11 cellular contexts compared by ENCODE assay signal in genomic region chr9:109100543-109101201, GRCh38. TPM values are rescaled to one million over a fixed set of nuclear protein-coding genes. Genes with fewer than 3 reads are reported as not detected.
A peak's percentile ranks its signal among the peaks of the same experiment; 100 is the strongest.
DNase-seq lines count a peak whose midpoint lies in the region; ATAC-seq, FAIRE-seq and TF ChIP-seq lines count a peak whose summit lies in the region.
"Had no signal": no experiment of that assay in that cellular context is flagged by ENCODE, and none has a peak within 500 bp of the region (broad histone marks: within the 10 kb centered on the region; RNA-seq: fewer than 3 reads in every experiment).

No MANE protein-coding gene starts in this region.

- CTCF ChIA-PET in CD8-positive, alpha-beta T cell (lab: Charles Lee), result interaction anchor here (0.9 kb wide), 1 partner anchor 8 kb away, joined by 4 read pairs; no protein-coding TSS in a partner anchor
- CTCF ChIA-PET in mammary epithelial cell (lab: Charles Lee; ENCODE audit: low non-redundant PET), result no interaction called here

- peaks cover 72% of the 10 kb centered on the region for H3K4me1 Mint-ChIP-seq in CD8-positive, alpha-beta T cell (ENCODE audit: low read depth)

- no peak overlapping the region for H2AFZ ChIP-seq in mammary epithelial cell (ENCODE audit: low read depth, low read length)

- no peaks in the 10 kb centered on the region for H4K20me1 ChIP-seq in mammary epithelial cell (ENCODE audit: insufficient read depth, low read length)

- TF ChIP-seq POLR2A in tibial nerve (IDR thresholded peaks at IDR 0.05), result no peak

- BruUV-seq in mammary epithelial cell (replicated peaks; lab: Mats Ljungman, UMichigan), result no TSS peak

- H3K4me2 ChIP-seq in mammary epithelial cell (ENCODE audit: insufficient read depth, low read depth, low read length), result peak overlapping the region; percentile 70

- peaks cover 48% of the 10 kb centered on the region for H3K36me3 Mint-ChIP-seq in CD8-positive, alpha-beta T cell

- in situ Hi-C loops in mammary epithelial cell (cut with MboI; ENCODE audit: low sequenced_read_pairs in 2 of 2), result no loop called here

- H3K4me3 ChIP-seq in CD8-positive, alpha-beta T cell (ENCODE audit: low read depth, low read length), result no peak overlapping the region
- no peak overlapping the region for H3K4me3 ChIP-seq in mammary epithelial cell (replicated peaks in 1 of 3; ENCODE audit: insufficient read depth in 1 of 3, low read depth in 2 of 3, low read length in 3 of 3)
- H3K4me3 ChIP-seq in skeletal muscle tissue (ENCODE audit: low read length in 3 of 3), result no peak overlapping the region
- H3K4me3 ChIP-seq in small intestine (ENCODE audit: low read depth in 1 of 2, low read length in 2 of 2), result no peak overlapping the region
- H3K4me3 ChIP-seq in tibial nerve, result no peak overlapping the region
- H3K4me3 ChIP-seq: testis had no signal

- DNase-seq in CD8-positive, alpha-beta T cell, result no peak
- DNase-seq in mammary epithelial cell (no peak), small intestine (no peak), tibial nerve (ENCODE audit: low spot score in 2 of 2) (no peak)
- DNase-seq: NCI-H1436, testis had no signal

- H3K36me3 ChIP-seq in CD8-positive, alpha-beta T cell (ENCODE audit: insufficient read depth, low read length), result peaks cover 11% of the 10 kb centered on the region
- H3K36me3 ChIP-seq in KOPT-K1 (ENCODE audit: insufficient read depth, low read length) (peaks cover 65% of the 10 kb centered on the region), mammary epithelial cell (ENCODE audit: insufficient read depth, low read length) (peaks cover 3% of the 10 kb centered on the region), skeletal muscle tissue (ENCODE audit: control insufficient read depth in 3 of 3, insufficient read depth in 3 of 3, low read length in 3 of 3) (peaks cover 0 to 6% (median 0%) of the 10 kb centered on the region in 3 donors), small intestine (ENCODE audit: control insufficient read depth in 2 of 2, insufficient read depth in 2 of 2, low read length in 2 of 2) (peaks cover 3 to 4% of the 10 kb centered on the region in 2 donors), tibial nerve (peaks cover 0 to 19% (median 0%) of the 10 kb centered on the region in 3 donors)

- H3K4me3 Mint-ChIP-seq in CD8-positive, alpha-beta T cell, result peak overlapping the region; percentile 73

- 100% methylated on average over 3 of the region's 3 CpGs for WGBS in mammary epithelial cell (ENCODE audit: low coverage, missing lambda C conversion rate)
- WGBS in small intestine, 3 donors, result 81 to 93% (median 90%) methylated on average over 3 of the region's 3 CpGs
- 86 to 90% methylated on average over 3 of the region's 3 CpGs for WGBS in tibial nerve, 2 donors

- H3K4me1 ChIP-seq in CD8-positive, alpha-beta T cell (ENCODE audit: insufficient read depth, low read length), result peaks cover 63% of the 10 kb centered on the region
- H3K4me1 ChIP-seq in mammary epithelial cell (ENCODE audit: insufficient read depth, low read length) (peaks cover 38% of the 10 kb centered on the region), skeletal muscle tissue (ENCODE audit: control insufficient read depth in 3 of 3, insufficient read depth in 3 of 3, low read length in 3 of 3) (peaks cover 46 to 59% (median 53%) of the 10 kb centered on the region in 3 donors), small intestine (ENCODE audit: control insufficient read depth in 2 of 2, insufficient read depth in 1 of 2, low read depth in 1 of 2, low read length in 1 of 2) (peaks cover 0 to 14% of the 10 kb centered on the region in 2 donors), tibial nerve (peaks cover 0 to 71% (median 30%) of the 10 kb centered on the region in 4 donors)

- H3K27me3 ChIP-seq in CD8-positive, alpha-beta T cell (ENCODE audit: insufficient read depth, low read length), result no peaks in the 10 kb centered on the region
- H3K27me3 ChIP-seq in mammary epithelial cell (ENCODE audit: insufficient read depth, low read length), result no peaks in the 10 kb centered on the region
- no peaks in the 10 kb centered on the region for H3K27me3 ChIP-seq in skeletal muscle tissue (ENCODE audit: control insufficient read depth in 3 of 3, insufficient read depth in 3 of 3, low read length in 3 of 3)
- no peaks in the 10 kb centered on the region for H3K27me3 ChIP-seq in small intestine (ENCODE audit: control insufficient read depth in 2 of 2, insufficient read depth in 2 of 2, low read length in 2 of 2)
- no peaks in the 10 kb centered on the region for H3K27me3 ChIP-seq in tibial nerve
- H3K27me3 ChIP-seq: testis had no signal

- FAIRE-seq in small intestine (lab: Jason Lieb, UNC), result no peak

- peaks cover 9% of the 10 kb centered on the region for H3K9me3 Mint-ChIP-seq in CD8-positive, alpha-beta T cell

- peaks cover 91% of the 10 kb centered on the region for H3K79me2 ChIP-seq in mammary epithelial cell (ENCODE audit: insufficient read depth, low read length)

- no peaks in the 10 kb centered on the region for H3K27me3 Mint-ChIP-seq in CD8-positive, alpha-beta T cell (ENCODE audit: low read depth)

- POLR2A ChIA-PET in CD8-positive, alpha-beta T cell (lab: Charles Lee), result interaction anchor here (1.2 to 1.6 kb wide), 3 partner anchors 8 to 19 kb away, joined by 3 to 10 read pairs (median 4); partner anchors contain the start of gene TMEM245

- no peak overlapping the region for H3K27ac ChIP-seq in CD8-positive, alpha-beta T cell (ENCODE audit: low read depth, low read length)
- H3K27ac ChIP-seq in KOPT-K1 (ENCODE audit: low read depth, low read length, poor library complexity, severe bottlenecking) (peak overlapping the region; percentile 62), mammary epithelial cell (ENCODE audit: insufficient read depth, low read depth, low read length) (peak overlapping the region; percentile 64), skeletal muscle tissue (ENCODE audit: low read depth, low read length) (peak overlapping the region; percentile 28), small intestine (ENCODE audit: low read depth in 1 of 2, low read length in 1 of 2) (no peak overlapping the region), tibial nerve (peak overlapping the region in 2 of 4 donors; percentile 52 to 60)
- H3K27ac ChIP-seq: HL-60 had no signal

- H3K9me3 ChIP-seq in CD8-positive, alpha-beta T cell (ENCODE audit: low read length), result no peaks in the 10 kb centered on the region
- H3K9me3 ChIP-seq in KOPT-K1 (ENCODE audit: insufficient read depth, low read length, poor library complexity, severe bottlenecking) (peaks cover 26% of the 10 kb centered on the region), mammary epithelial cell (replicated peaks; ENCODE audit: insufficient read depth, low read length) (no peaks in the 10 kb centered on the region), skeletal muscle tissue (ENCODE audit: control insufficient read depth in 3 of 3, low read length in 3 of 3) (no peaks in the 10 kb centered on the region), small intestine (ENCODE audit: control insufficient read depth, low read depth) (no peaks in the 10 kb centered on the region), tibial nerve (no peaks in the 10 kb centered on the region)
- H3K9me3 ChIP-seq: testis had no signal

- no peak for ATAC-seq in CD8-positive, alpha-beta T cell
- ATAC-seq in HG02981 (IDR thresholded peaks at IDR 0.05; ENCODE audit: unreplicated experiment) (no peak), GM18517 (IDR thresholded peaks at IDR 0.05; ENCODE audit: unreplicated experiment) (no peak)

- dilution Hi-C loops in mammary epithelial cell (cut with HindIII; ENCODE audit: low sequenced_read_pairs), result no loop called here

- TF ChIP-seq CTCF in CD8-positive, alpha-beta T cell (IDR thresholded peaks at IDR 0.05), result no peak
- TF ChIP-seq CTCF in mammary epithelial cell (conservative IDR thresholded peaks at IDR 0.05 in 1 of 2, IDR thresholded peaks at IDR 0.05 in 1 of 2; ENCODE audit: extremely low read depth in 1 of 2, insufficient read depth in 1 of 2, low read depth in 1 of 2, low read length in 2 of 2), result no peak
- TF ChIP-seq CTCF in tibial nerve (IDR thresholded peaks at IDR 0.05), result no peak

- intact Hi-C loops in CD8-positive, alpha-beta T cell (cut with DNase I, micrococcal nuclease), result loop anchor here in 1 of 2 experiments (2.0 to 5.0 kb wide), 3 partner anchors 16 to 88 kb away; partner anchors contain the start of gene CTNNAL1
- intact Hi-C loops in mammary epithelial cell (cut with micrococcal nuclease), result no loop called here

- H3K27ac Mint-ChIP-seq in CD8-positive, alpha-beta T cell, result peak overlapping the region; percentile 90

- no peak for TF ChIP-seq EP300 in tibial nerve (IDR thresholded peaks at IDR 0.05)

- H3K9ac ChIP-seq in mammary epithelial cell (ENCODE audit: insufficient read depth, low read length), result no peak overlapping the region
- no peak overlapping the region for H3K9ac ChIP-seq in skeletal muscle tissue (ENCODE audit: low read depth in 1 of 3, low read length in 3 of 3)

RNA-seq across cellular contexts. Expression of gene TMEM245, which starts 19.1 kb away (rescaled TPM):
- 10 to 100 TPM; 22.8 to 24.7 TPM for total RNA-seq in CD8-positive, alpha-beta T cell
- total RNA-seq in mammary epithelial cell (10 to 100 TPM; 33.1 to 70.3 TPM), skeletal muscle tissue (62.6 TPM), tibial nerve (100 to 1,000 TPM in 1 of 4 donors, 10 to 100 TPM in 3; 51.6 to 100 (median 89.5) TPM)
- polyA plus RNA-seq in mammary epithelial cell (39.4 TPM), small intestine (10 to 100 TPM in 1 of 3 donors, 1 to 10 TPM in 2; 4.3 to 12.9 (median 6.7) TPM)
- 82.8 TPM for polyA minus RNA-seq in mammary epithelial cell

Comparison
In these comparisons a context has a peak if more than half of its experiments do, and no peak if none do; other contexts are left out.
1. H3K27ac ChIP-seq: peak in KOPT-K1 (single experiment), mammary epithelial cell (single experiment) and skeletal muscle tissue (single experiment); none in CD8-positive, alpha-beta T cell (single experiment) and small intestine (0 of 2).